8 cellular contexts compared by ENCODE assay signal in genomic region chr6:28355743-28356665, GRCh38. TPM values are rescaled to one million over a fixed set of nuclear protein-coding genes. Genes with fewer than 3 reads are reported as not detected.
DNase-seq lines count a peak whose midpoint lies in the region; ATAC-seq and TF ChIP-seq lines count a peak whose summit lies in the region.

No MANE protein-coding gene starts in this region.

- peak overlapping the region; percentile 85 for H3K4me2 ChIP-seq in SK-N-SH

- H3K9me3 Mint-ChIP-seq in activated naive CD8-positive, alpha-beta T cell treated with anti-CD3 and anti-CD28 coated beads for 36 hours: no peaks in the 10 kb centered on the region
- H3K9me3 Mint-ChIP-seq in type B pancreatic cell: no peaks in the 10 kb centered on the region

- TF ChIP-seq RAD21 in SK-N-SH (IDR thresholded peaks at IDR 0.05; ENCODE audit: low read length): peak; percentile 85

- no peaks in the 10 kb centered on the region for H3K27me3 ChIP-seq in SK-N-SH (ENCODE audit: insufficient read depth)
- no peaks in the 10 kb centered on the region for H3K27me3 ChIP-seq in neutrophil

- H3K36me3 ChIP-seq in SK-N-SH (replicated peaks in 1 of 2; ENCODE audit: control insufficient read depth in 1 of 2, insufficient read depth in 2 of 2, low read length in 1 of 2) (peaks cover 2 to 9% of the 10 kb centered on the region in 2 experiments), neutrophil (no peaks in the 10 kb centered on the region)

- peak overlapping the region; percentile 24; the same call in 1 of the 2 replicates for H2AFZ ChIP-seq in SK-N-SH (ENCODE audit: low read depth)

- peaks cover 2% of the 10 kb centered on the region for H3K36me3 Mint-ChIP-seq in activated naive CD8-positive, alpha-beta T cell treated with anti-CD3 and anti-CD28 coated beads for 36 hours
- peaks cover 8% of the 10 kb centered on the region for H3K36me3 Mint-ChIP-seq in type B pancreatic cell

- peaks cover 21% of the 10 kb centered on the region for H3K4me1 Mint-ChIP-seq in activated naive CD8-positive, alpha-beta T cell treated with anti-CD3 and anti-CD28 coated beads for 36 hours
- H3K4me1 Mint-ChIP-seq in type B pancreatic cell (ENCODE audit: unreplicated experiment): peaks cover 25% of the 10 kb centered on the region

- no peaks in the 10 kb centered on the region for H3K9me2 ChIP-seq in SK-N-SH

- H3K4me3 ChIP-seq in NB4 (ENCODE audit: low read depth, low read length) (peak overlapping the region; percentile 76), SK-N-SH (ENCODE audit: low read depth in 2 of 2, low read length in 1 of 2) (peak overlapping the region; percentile 75 to 84), neutrophil (ENCODE audit: low read depth in 1 of 2, low read length in 1 of 2) (peak overlapping the region; percentile 62 to 81)

- H3K79me2 ChIP-seq in SK-N-SH (ENCODE audit: insufficient read depth): peaks cover 28% of the 10 kb centered on the region

- H3K9ac ChIP-seq in SK-N-SH: peak overlapping the region; percentile 51; the same call in 1 of the 2 replicates

- H4K20me1 ChIP-seq in SK-N-SH (ENCODE audit: insufficient read depth): no peaks in the 10 kb centered on the region

- no peak for TF ChIP-seq POLR2A in NB4 (IDR thresholded peaks at IDR 0.05; ENCODE audit: extremely low read depth, insufficient read length)

- POLR2A ChIA-PET in SK-N-SH (lab: Yijun Ruan, JAX): interaction anchor here (0.6 to 2.2 kb wide), 11 partner anchors 20 to 463 kb away, joined by 3 to 12 read pairs (median 7); partner anchors contain the start of genes PGBD1, ZKSCAN4, ZKSCAN8 and ZSCAN26

- H3F3A ChIP-seq in SK-N-SH (replicated peaks; ENCODE audit: insufficient read depth): no peaks in the 10 kb centered on the region

- H3K4me3 Mint-ChIP-seq in activated naive CD8-positive, alpha-beta T cell treated with anti-CD3 and anti-CD28 coated beads for 36 hours: peak overlapping the region; percentile 85
- H3K4me3 Mint-ChIP-seq in type B pancreatic cell: peak overlapping the region; percentile 98

- H3K9me3 ChIP-seq in SK-N-SH (no peaks in the 10 kb centered on the region), neutrophil (no peaks in the 10 kb centered on the region)

- DNase-seq in DMS 273 treated with DMSO at 0.1 percent for 48 hours (lab: John Stamatoyannopoulos, UW) (peak; percentile 57), NB4 (ENCODE audit: low read depth) (peak; percentile 89), SK-N-SH (peak; percentile 74), glomerular endothelial cell (ENCODE audit: extremely low read depth, low read depth, low spot score) (peak; percentile 86), type B pancreatic cell (ENCODE audit: extremely low spot score, unreplicated experiment) (peak; percentile 73)
- peak; percentile 34 for DNase-seq in activated naive CD8-positive, alpha-beta T cell treated with anti-CD3 and anti-CD28 coated beads for 36 hours

- CTCF ChIA-PET in SK-N-SH (lab: Yijun Ruan, JAX): interaction anchor here (0.6 to 3.4 kb wide), 63 partner anchors 9 to 373 kb away, joined by 3 to 29 read pairs (median 5); partner anchors contain the start of genes PGBD1, ZKSCAN4, ZKSCAN8 and ZSCAN12

- peak overlapping the region; percentile 69 for H3K27ac Mint-ChIP-seq in activated naive CD8-positive, alpha-beta T cell treated with anti-CD3 and anti-CD28 coated beads for 36 hours
- peak overlapping the region; percentile 97 for H3K27ac Mint-ChIP-seq in type B pancreatic cell

- 3% methylated on average over 16 of the region's 19 CpGs for WGBS in SK-N-SH (ENCODE audit: low lambda C conversion rate)

- peak; percentile 56 for ATAC-seq in GM21825 (IDR thresholded peaks at IDR 0.05; ENCODE audit: unreplicated experiment)

- TF ChIP-seq EP300 in SK-N-SH (IDR thresholded peaks at IDR 0.05; ENCODE audit: borderline replicate concordance in 1 of 2, low read depth in 1 of 2, low read length in 1 of 2): no peak

- H3K27ac ChIP-seq in SK-N-SH (ENCODE audit: low read depth in 2 of 2, low read length in 1 of 2): peak overlapping the region; percentile 59 to 71; a peak in 3 of 4 replicates
- peak overlapping the region; percentile 76 for H3K27ac ChIP-seq in neutrophil

- peaks cover 10 to 20% of the 10 kb centered on the region in 2 experiments; a peak in 3 of 4 replicates for H3K4me1 ChIP-seq in SK-N-SH (ENCODE audit: control insufficient read depth in 1 of 2, insufficient read depth in 2 of 2, low read depth in 1 of 2, low read length in 1 of 2)
- H3K4me1 ChIP-seq in neutrophil (ENCODE audit: control insufficient read depth in 1 of 2, insufficient read depth in 1 of 2, low read depth in 1 of 2, low read length in 1 of 2): peaks cover 20 to 22% of the 10 kb centered on the region in 2 experiments

- no peaks in the 10 kb centered on the region for H3K27me3 Mint-ChIP-seq in activated naive CD8-positive, alpha-beta T cell treated with anti-CD3 and anti-CD28 coated beads for 36 hours
- H3K27me3 Mint-ChIP-seq in type B pancreatic cell: no peaks in the 10 kb centered on the region

- peak; percentile 59 for TF ChIP-seq CTCF in NB4 (IDR thresholded peaks at IDR 0.05; ENCODE audit: low read depth, low read length)
- TF ChIP-seq CTCF in SK-N-SH (IDR thresholded peaks at IDR 0.05): peak; percentile 68
- TF ChIP-seq CTCF in neutrophil (IDR thresholded peaks at IDR 0.05): peak; percentile 87
- TF ChIP-seq CTCF in type B pancreatic cell (conservative IDR thresholded peaks at IDR 0.05): peak; percentile 80

TF ChIP-seq in SK-N-SH, 30 proteins besides CTCF, POLR2A, EP300 and RAD21:
- peak; percentile 45 for TF ChIP-seq MXI1 (IDR thresholded peaks at IDR 0.05; ENCODE audit: low read depth, low read length)
- peak; percentile 17 for TF ChIP-seq CHD2 (IDR thresholded peaks at IDR 0.05; ENCODE audit: low read length, partially characterized antibody)
- TF ChIP-seq PBX3 (IDR thresholded peaks at IDR 0.05): no peak
- no peak for TF ChIP-seq REST (IDR thresholded peaks at IDR 0.05; ENCODE audit: low read depth, low read length)
- peak; percentile 70 for TF ChIP-seq SMC3 (IDR thresholded peaks at IDR 0.05; ENCODE audit: low read depth, low read length)

RNA-seq across cellular contexts. Expression of gene ZKSCAN3, which starts 6.3 kb away (rescaled TPM):
- 2.6 and 3.0 TPM in 2 replicates for polyA plus RNA-seq in SK-N-SH (2012; rRNA removed)
- 2.6 and 2.7 TPM in 2 replicates for polyA plus RNA-seq in SK-N-SH (2012; cell fraction: cytosol; rRNA removed)
- polyA plus RNA-seq in SK-N-SH (2012; cell fraction: nucleus; rRNA removed): 3.5 and 4.6 TPM in 2 replicates
- 1 to 10 TPM; 1.8 TPM for total RNA-seq in activated naive CD8-positive, alpha-beta T cell treated with anti-CD3 and anti-CD28 coated beads for 36 hours
- total RNA-seq in glomerular endothelial cell (4.6 and 5.7 TPM in 2 replicates), type B pancreatic cell (ENCODE audit: low replicate concordance) (9.3 and 12.6 TPM in 2 replicates)

RNA-seq across cellular contexts. Expression of gene ZSCAN31, which starts 20.1 kb away (rescaled TPM):
- polyA plus RNA-seq in SK-N-SH (2012; rRNA removed): 1.9 and 2.1 TPM in 2 replicates
- polyA plus RNA-seq in SK-N-SH (2012; cell fraction: cytosol; rRNA removed): 2.0 and 2.3 TPM in 2 replicates
- 2.1 and 3.1 TPM in 2 replicates for polyA plus RNA-seq in SK-N-SH (2012; cell fraction: nucleus; rRNA removed)
- 1 to 10 TPM; 2.5 to 3.0 TPM for total RNA-seq in activated naive CD8-positive, alpha-beta T cell treated with anti-CD3 and anti-CD28 coated beads for 36 hours
- 16.9 and 19.7 TPM in 2 replicates for total RNA-seq in glomerular endothelial cell
- 6.2 TPM in 2 replicates for total RNA-seq in type B pancreatic cell (ENCODE audit: low replicate concordance)

RNA-seq across cellular contexts. Expression of gene ZSCAN12, which starts 43.5 kb away (rescaled TPM):
- polyA plus RNA-seq in SK-N-SH (2012; rRNA removed): 1.6 and 2.5 TPM in 2 replicates
- 2.2 and 2.4 TPM in 2 replicates for polyA plus RNA-seq in SK-N-SH (2012; cell fraction: cytosol; rRNA removed)
- 2.0 and 3.0 TPM in 2 replicates for polyA plus RNA-seq in SK-N-SH (2012; cell fraction: nucleus; rRNA removed)
- 1 to 10 TPM; 6.8 to 7.2 TPM for total RNA-seq in activated naive CD8-positive, alpha-beta T cell treated with anti-CD3 and anti-CD28 coated beads for 36 hours
- 2.5 and 4.8 TPM in 2 replicates for total RNA-seq in glomerular endothelial cell
- total RNA-seq in type B pancreatic cell (ENCODE audit: low replicate concordance): 9.6 and 12.4 TPM in 2 replicates

Comparison
In these comparisons a context has a peak if more than half of its experiments do, and no peak if none do; other contexts are left out.
1. Peak in every context shown above with its lines: DNase-seq, ATAC-seq, H3K4me3 ChIP-seq and H3K27ac ChIP-seq.
2. DNase-seq: peak in every context shown above with its lines; median percentile 89 in NB4; 86 in glomerular endothelial cell; 74 in SK-N-SH; 73 in type B pancreatic cell; 57 in DMS 273 treated with DMSO at 0.1 percent for 48 hours; 34 in activated naive CD8-positive, alpha-beta T cell treated with anti-CD3 and anti-CD28 coated beads for 36 hours.